In the genomic region with DNA sequence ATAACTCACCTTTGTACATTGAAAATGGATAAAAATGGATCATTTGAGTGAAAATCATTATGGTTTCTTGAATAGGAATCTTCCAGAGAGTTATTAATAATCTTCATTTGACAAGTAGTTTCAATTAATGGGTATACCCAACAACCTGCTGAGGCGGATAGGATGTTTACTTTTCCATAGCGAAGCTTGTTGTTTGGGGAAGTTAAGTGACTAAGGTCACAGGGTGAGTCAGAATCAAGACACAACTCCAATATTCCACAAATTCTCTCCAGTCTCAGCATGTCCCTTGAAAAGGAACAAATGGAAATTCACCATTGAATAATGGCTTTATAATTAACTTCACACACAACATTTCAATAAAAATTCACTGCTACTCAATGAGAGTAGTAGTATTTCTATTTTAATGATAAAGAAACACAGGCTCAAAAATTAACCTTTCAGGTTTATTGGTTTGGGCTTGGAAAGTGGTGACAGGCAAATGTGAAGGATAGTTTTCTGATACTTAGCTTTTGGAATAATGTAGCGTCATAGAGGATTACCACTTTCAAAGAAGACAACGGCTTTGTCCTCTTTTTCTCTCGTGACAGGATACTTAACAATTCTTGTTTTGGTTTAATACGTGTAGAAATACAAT, we compare ENCODE assay signal across 20 cellular contexts.
DNase-seq lines count a peak whose midpoint lies in the region; ATAC-seq and TF ChIP-seq lines count a peak whose summit lies in the region.
"Had no signal": no experiment of that assay in that cellular context is flagged by ENCODE, and none has a peak within 500 bp of the region (broad histone marks: within the 10 kb centered on the region; RNA-seq: fewer than 3 reads in every experiment).

No MANE protein-coding gene starts in this region.

- H3K27ac ChIP-seq in SJCRH30 = 0 out of 2 replicates have a peak overlapping the region, but pooled peaks have one; percentile 8
- H3K27ac ChIP-seq in epithelial cell of prostate = no peak overlapping the region
- H3K27ac ChIP-seq in neural progenitor cell = no peak overlapping the region
- H3K27ac ChIP-seq: 22Rv1, A549, C4-2B, HL-60 had no signal

- H3K9me3 ChIP-seq in SJCRH30 (replicated peaks) (no peaks in the 10 kb centered on the region), neural progenitor cell (ENCODE audit: low read depth) (no peaks in the 10 kb centered on the region)
- H3K9me3 ChIP-seq: A549, Caco-2 had no signal

- no peaks in the 10 kb centered on the region for H3K79me2 ChIP-seq in neural progenitor cell (ENCODE audit: low read depth)

- TF ChIP-seq CTCF in neural progenitor cell (IDR thresholded peaks at IDR 0.05) = no peak

- no peak overlapping the region for H3K9ac ChIP-seq in neural progenitor cell

- peak overlapping the region; percentile 10 for H2AFZ ChIP-seq in neural progenitor cell (replicated peaks)

- H3K27me3 Mint-ChIP-seq in neural progenitor cell (ENCODE audit: insufficient read depth, low read depth) (no peaks in the 10 kb centered on the region), T-cell (peaks cover 3 to 4% of the 10 kb centered on the region in 2 donors)
- H3K27me3 Mint-ChIP-seq: CD4-positive, alpha-beta T cell had no signal

- H3K36me3 ChIP-seq in SJCRH30 = no peaks in the 10 kb centered on the region
- no peaks in the 10 kb centered on the region for H3K36me3 ChIP-seq in neural progenitor cell

- no peaks in the 10 kb centered on the region for H3F3A ChIP-seq in neural progenitor cell (ENCODE audit: low read depth)

- POLR2A ChIA-PET in T-cell (lab: Charles Lee) = no interaction called here

- H3K4me1 Mint-ChIP-seq in neural progenitor cell (no peaks in the 10 kb centered on the region), T-cell (no peaks in the 10 kb centered on the region)

- H3K4me1 ChIP-seq in SJCRH30 (peaks cover 7% of the 10 kb centered on the region), neural progenitor cell (no peaks in the 10 kb centered on the region)
- H3K4me1 ChIP-seq: A549, Caco-2 had no signal

- H3K4me3 Mint-ChIP-seq in neural progenitor cell (no peak overlapping the region), T-cell (no peak overlapping the region)
- H3K4me3 Mint-ChIP-seq: CD4-positive, alpha-beta T cell; HFFc6 had no signal

- ATAC-seq in GM18873 (IDR thresholded peaks at IDR 0.05; ENCODE audit: low FRiP score, unreplicated experiment) (no peak), T-cell (replicated peaks in 1 of 4) (no peak)
- ATAC-seq: A549, HCT116 had no signal

- H3K4me3 ChIP-seq in SJCRH30 (no peak overlapping the region), neural progenitor cell (no peak overlapping the region)
- H3K4me3 ChIP-seq: A549 had no signal

- no peak overlapping the region for H3K27ac Mint-ChIP-seq in neural progenitor cell
- no peak overlapping the region for H3K27ac Mint-ChIP-seq in T-cell
- H3K27ac Mint-ChIP-seq: CD4-positive, alpha-beta T cell; HFFc6 had no signal

- no peaks in the 10 kb centered on the region for H3K27me3 ChIP-seq in SJCRH30
- no peaks in the 10 kb centered on the region for H3K27me3 ChIP-seq in neural progenitor cell

- CTCF ChIA-PET in T-cell (lab: Charles Lee) = no interaction called here

- no peaks in the 10 kb centered on the region for H4K20me1 ChIP-seq in neural progenitor cell (ENCODE audit: low read depth)

- DNase-seq in DMS53 (lab: John Stamatoyannopoulos, UW) (peak; percentile 52), SJCRH30 (no peak), epithelial cell of prostate (ENCODE audit: low read depth, low spot score) (peak; percentile 10), neural progenitor cell (ENCODE audit: low spot score) (no peak), SIG-M5 treated with dmso at 0.1 percent for 504 hours (lab: John Stamatoyannopoulos, UW; ENCODE audit: unreplicated experiment) (no peak), T-cell (no peak)
- DNase-seq: AML-193; Caco-2; CD4-positive, alpha-beta T cell; DND-41; EL; GOT3; H7; HFFc6 had no signal

- H3K36me3 Mint-ChIP-seq in neural progenitor cell (no peaks in the 10 kb centered on the region), T-cell (no peaks in the 10 kb centered on the region)

- H3K9me3 Mint-ChIP-seq in neural progenitor cell (peaks cover 2% of the 10 kb centered on the region), T-cell (peaks cover 0 to 4% (median 0%) of the 10 kb centered on the region in 3 donors)
- H3K9me3 Mint-ChIP-seq: CD4-positive, alpha-beta T cell had no signal

- H3K4me2 ChIP-seq in neural progenitor cell = no peak overlapping the region
- H3K4me2 ChIP-seq: A549 had no signal

Comparison
In these comparisons a context has a peak if more than half of its experiments do, and no peak if none do; other contexts are left out.
1. DNase-seq: peak in DMS53 (single experiment) and epithelial cell of prostate (single experiment); none in SJCRH30 (0 of 2), neural progenitor cell (single experiment), SIG-M5 treated with dmso at 0.1 percent for 504 hours (single experiment) and T-cell (0 of 34).